26 cellular contexts compared by ENCODE assay signal in genomic region chr7:155570991-155571390, GRCh38. TPM values are rescaled to one million over a fixed set of nuclear protein-coding genes. Genes with fewer than 3 reads are reported as not detected.
A peak's percentile ranks its signal among the peaks of the same experiment; 100 is the strongest.
DNase-seq lines count a peak whose midpoint lies in the region; ATAC-seq and TF ChIP-seq lines count a peak whose summit lies in the region.
"Had no signal": no experiment of that assay in that cellular context is flagged by ENCODE, and none has a peak within 500 bp of the region (broad histone marks: within the 10 kb centered on the region; RNA-seq: fewer than 3 reads in every experiment).

No MANE protein-coding gene starts in this region.

- no peak for TF ChIP-seq POLR2A in gastroesophageal sphincter (IDR thresholded peaks at IDR 0.05)

- DNase-seq in stimulated activated naive CD8-positive, alpha-beta T cell treated with anti-CD3 and anti-CD28 coated beads, Interleukin-15, amount 100 ng/mL, for 72 hours = no peak
- no peak for DNase-seq in stimulated activated naive CD8-positive, alpha-beta T cell treated with anti-CD3 and anti-CD28 coated beads, Interleukin-15, Interleukin-2, amounts not matched to agents 100 U/mL and 50 U/mL, for 24 hours
- no peak for DNase-seq in NOMO-1 (lab: John Stamatoyannopoulos, UW; ENCODE audit: unreplicated experiment in 2 of 2)
- no peak for DNase-seq in iPS-NIHi7 (ENCODE audit: extremely low spot score)
- DNase-seq: 8988T; ACHN; BE2C; C1 segment of cervical spinal cord; CD4-positive, alpha-beta memory T cell; CD4-positive, CD25-positive, alpha-beta regulatory T cell; CD8-positive, alpha-beta memory T cell; COR-L47; DMS 273 treated with DMSO at 0.1 percent for 48 hours; DMS153; DMS53; DMS79; DND-41; EL; GDM1 had no signal

- H3K4me1 Mint-ChIP-seq in stimulated activated naive CD8-positive, alpha-beta T cell treated with anti-CD3 and anti-CD28 coated beads, Interleukin-15, amount 100 ng/mL, for 72 hours = no peaks in the 10 kb centered on the region
- H3K4me1 Mint-ChIP-seq in stimulated activated memory B cell treated with anti-CD40 and anti-IgM and Interleukin-4, amounts not matched to agents 10 μg/mL and 1 μg/mL and 100 μg/mL, for 72 hours = peaks cover 6% of the 10 kb centered on the region
- H3K4me1 Mint-ChIP-seq: CD4-positive, alpha-beta memory T cell; CD4-positive, CD25-positive, alpha-beta regulatory T cell; CD8-positive, alpha-beta memory T cell had no signal

- no peak overlapping the region for H3K4me3 ChIP-seq in gastroesophageal sphincter
- H3K4me3 ChIP-seq: BLaER1, GM12878 had no signal

- no peaks in the 10 kb centered on the region for H3K4me1 ChIP-seq in gastroesophageal sphincter
- H3K4me1 ChIP-seq: BE2C had no signal

- no peaks in the 10 kb centered on the region for H3K9me3 ChIP-seq in gastroesophageal sphincter
- H3K9me3 ChIP-seq: BE2C, BLaER1 had no signal

- H3K9me3 Mint-ChIP-seq in stimulated activated naive CD8-positive, alpha-beta T cell treated with anti-CD3 and anti-CD28 coated beads, Interleukin-15, amount 100 ng/mL, for 72 hours = no peaks in the 10 kb centered on the region
- H3K9me3 Mint-ChIP-seq in stimulated activated memory B cell treated with anti-CD40 and anti-IgM and Interleukin-4, amounts not matched to agents 10 μg/mL and 1 μg/mL and 100 μg/mL, for 72 hours = no peaks in the 10 kb centered on the region
- H3K9me3 Mint-ChIP-seq: CD4-positive, CD25-positive, alpha-beta regulatory T cell; CD8-positive, alpha-beta memory T cell had no signal

- no peak overlapping the region for H3K27ac Mint-ChIP-seq in stimulated activated naive CD8-positive, alpha-beta T cell treated with anti-CD3 and anti-CD28 coated beads, Interleukin-15, amount 100 ng/mL, for 72 hours
- no peak overlapping the region for H3K27ac Mint-ChIP-seq in stimulated activated memory B cell treated with anti-CD40 and anti-IgM and Interleukin-4, amounts not matched to agents 10 μg/mL and 1 μg/mL and 100 μg/mL, for 72 hours
- H3K27ac Mint-ChIP-seq: CD4-positive, alpha-beta memory T cell; CD4-positive, CD25-positive, alpha-beta regulatory T cell; CD8-positive, alpha-beta memory T cell had no signal

- H3K36me3 Mint-ChIP-seq in stimulated activated memory B cell treated with anti-CD40 and anti-IgM and Interleukin-4, amounts not matched to agents 10 μg/mL and 1 μg/mL and 100 μg/mL, for 72 hours = no peaks in the 10 kb centered on the region
- H3K36me3 Mint-ChIP-seq: CD14-positive monocyte; CD4-positive, alpha-beta memory T cell; CD4-positive, CD25-positive, alpha-beta regulatory T cell; CD8-positive, alpha-beta memory T cell had no signal

- TF ChIP-seq EP300 in gastroesophageal sphincter (IDR thresholded peaks at IDR 0.05) = no peak

- H3K27me3 Mint-ChIP-seq in stimulated activated naive CD8-positive, alpha-beta T cell treated with anti-CD3 and anti-CD28 coated beads, Interleukin-15, amount 100 ng/mL, for 72 hours = peaks cover 18% of the 10 kb centered on the region
- peaks cover 16% of the 10 kb centered on the region for H3K27me3 Mint-ChIP-seq in stimulated activated memory B cell treated with anti-CD40 and anti-IgM and Interleukin-4, amounts not matched to agents 10 μg/mL and 1 μg/mL and 100 μg/mL, for 72 hours
- H3K27me3 Mint-ChIP-seq: CD4-positive, CD25-positive, alpha-beta regulatory T cell had no signal

- H3K36me3 ChIP-seq in gastroesophageal sphincter = no peaks in the 10 kb centered on the region
- H3K36me3 ChIP-seq: BE2C, BLaER1 had no signal

- no peak for TF ChIP-seq CTCF in gastroesophageal sphincter (IDR thresholded peaks at IDR 0.05)

- H3K27ac ChIP-seq in gastroesophageal sphincter = no peak overlapping the region
- H3K27ac ChIP-seq: BLaER1 had no signal

- H3K4me3 Mint-ChIP-seq in stimulated activated naive CD8-positive, alpha-beta T cell treated with anti-CD3 and anti-CD28 coated beads, Interleukin-15, amount 100 ng/mL, for 72 hours = no peak overlapping the region
- no peak overlapping the region for H3K4me3 Mint-ChIP-seq in stimulated activated memory B cell treated with anti-CD40 and anti-IgM and Interleukin-4, amounts not matched to agents 10 μg/mL and 1 μg/mL and 100 μg/mL, for 72 hours
- H3K4me3 Mint-ChIP-seq: CD4-positive, alpha-beta memory T cell; CD4-positive, CD25-positive, alpha-beta regulatory T cell; CD8-positive, alpha-beta memory T cell had no signal

- WGBS in gastroesophageal sphincter (ENCODE audit: low coverage in 1 of 2), 2 donors = 67 to 71% methylated on average over 1 of the region's 6 CpGs

- ATAC-seq in stimulated activated naive CD8-positive, alpha-beta T cell treated with anti-CD3 and anti-CD28 coated beads, Interleukin-15, amount 100 ng/mL, for 72 hours = peak; percentile 35
- ATAC-seq in stimulated activated naive CD8-positive, alpha-beta T cell treated with anti-CD3 and anti-CD28 coated beads, Interleukin-15, Interleukin-2, amounts not matched to agents 100 U/mL and 50 U/mL, for 24 hours = no peak
- ATAC-seq in gastroesophageal sphincter = peak; percentile 21
- peak; percentile 14 for ATAC-seq in stimulated activated memory B cell treated with anti-CD40 and anti-IgM and Interleukin-4, amounts not matched to agents 10 μg/mL and 1 μg/mL and 100 μg/mL, for 72 hours
- ATAC-seq: GM12878 had no signal

- H3K27me3 ChIP-seq in gastroesophageal sphincter = peaks cover 40% of the 10 kb centered on the region
- H3K27me3 ChIP-seq: BE2C, BLaER1 had no signal

RNA-seq across cellular contexts. Expression of gene CNPY1, which starts 24.6 kb away (rescaled TPM):
- not detected for total RNA-seq in gastroesophageal sphincter
- total RNA-seq: A673; CD4-positive, alpha-beta memory T cell; CD4-positive, CD25-positive, alpha-beta regulatory T cell; CD8-positive, alpha-beta memory T cell; G401; GM12878 had no signal
